In genomic region chr3:38117748-38118420, GRCh38 we compare ENCODE assay signal across 8 cellular contexts. TPM values are rescaled to one million over a fixed set of nuclear protein-coding genes. Genes with fewer than 3 reads are reported as not detected.
DNase-seq lines count a peak whose midpoint lies in the region; ATAC-seq and TF ChIP-seq lines count a peak whose summit lies in the region.

No MANE protein-coding gene starts in this region.

- H3K36me3 Mint-ChIP-seq in activated CD4-positive, alpha-beta memory T cell treated with anti-CD3 and anti-CD28 coated beads, Interleukin-2, amount 10 ng/mL, durations not matched to agents 7 days and 5 days (ENCODE audit: low read depth), result peaks cover 27% of the 10 kb centered on the region
- H3K36me3 Mint-ChIP-seq in endodermal cell (ENCODE audit: low read depth) (peaks cover 29% of the 10 kb centered on the region), naive B cell (peaks cover 2 to 7% of the 10 kb centered on the region in 2 donors)

- TF ChIP-seq CTCF in HFF-Myc (IDR thresholded peaks at IDR 0.05; ENCODE audit: low read depth, low read length, missing control alignments) (peak; percentile 74), endodermal cell (conservative IDR thresholded peaks at IDR 0.05) (peak; percentile 83)

- no peak overlapping the region for H3K9ac ChIP-seq in endodermal cell (ENCODE audit: extremely low read depth, low read length, poor library complexity, severe bottlenecking)

- H3K4me1 ChIP-seq in endodermal cell (ENCODE audit: control insufficient read depth, insufficient read depth, low read length), result no peaks in the 10 kb centered on the region

- no peak overlapping the region for H3K4me3 ChIP-seq in HFF-Myc (replicated peaks; ENCODE audit: low read depth, low read length)
- no peak overlapping the region for H3K4me3 ChIP-seq in endodermal cell (ENCODE audit: low read length)

- no peak overlapping the region for H3K4me3 Mint-ChIP-seq in activated CD4-positive, alpha-beta memory T cell treated with anti-CD3 and anti-CD28 coated beads, Interleukin-2, amount 10 ng/mL, durations not matched to agents 7 days and 5 days
- H3K4me3 Mint-ChIP-seq in endodermal cell (no peak overlapping the region), naive B cell (peak overlapping the region in 1 of 8 donors; percentile 44)

- POLR2A ChIA-PET in activated CD4-positive, alpha-beta memory T cell treated with anti-CD3 and anti-CD28 coated beads, Interleukin-2, amount 10 ng/mL, durations not matched to agents 7 days and 5 days (lab: Charles Lee), result interaction anchor here (0.6 to 2.2 kb wide), 3 partner anchors 19 to 54 kb away, joined by 3 to 9 read pairs (median 3); partner anchors contain the start of genes ACAA1 and OXSR1

- no peak overlapping the region for H3K27ac Mint-ChIP-seq in activated CD4-positive, alpha-beta memory T cell treated with anti-CD3 and anti-CD28 coated beads, Interleukin-2, amount 10 ng/mL, durations not matched to agents 7 days and 5 days
- H3K27ac Mint-ChIP-seq in endodermal cell, result no peak overlapping the region
- peak overlapping the region in 1 of 6 donors; percentile 67 for H3K27ac Mint-ChIP-seq in naive B cell

- no peaks in the 10 kb centered on the region for H3K27me3 Mint-ChIP-seq in activated CD4-positive, alpha-beta memory T cell treated with anti-CD3 and anti-CD28 coated beads, Interleukin-2, amount 10 ng/mL, durations not matched to agents 7 days and 5 days
- peaks cover 9% of the 10 kb centered on the region for H3K27me3 Mint-ChIP-seq in endodermal cell (ENCODE audit: insufficient read depth)
- no peaks in the 10 kb centered on the region for H3K27me3 Mint-ChIP-seq in naive B cell

- no peaks in the 10 kb centered on the region for H3K9me3 ChIP-seq in endodermal cell (ENCODE audit: control insufficient read depth, low read length)

- ATAC-seq in naive B cell (ENCODE audit: low read depth in 2 of 2), result peak; percentile 64 to 75

- 77 to 78% methylated on average over 5 to 11 of the region's 11 CpGs for WGBS in endodermal cell (ENCODE audit: insufficient coverage in 1 of 2, insufficient read length in 1 of 2), 2 experiments

- no peaks in the 10 kb centered on the region for H3K27me3 ChIP-seq in endodermal cell (ENCODE audit: control insufficient read depth, insufficient read depth, low read length, poor library complexity, severe bottlenecking)

- no peak overlapping the region for H3K27ac ChIP-seq in endodermal cell (ENCODE audit: low read depth, low read length)

- H3K36me3 ChIP-seq in endodermal cell (ENCODE audit: control insufficient read depth, insufficient read depth, low read length), result peaks cover 19% of the 10 kb centered on the region

- peaks cover 3% of the 10 kb centered on the region for H3K4me1 Mint-ChIP-seq in activated CD4-positive, alpha-beta memory T cell treated with anti-CD3 and anti-CD28 coated beads, Interleukin-2, amount 10 ng/mL, durations not matched to agents 7 days and 5 days
- H3K4me1 Mint-ChIP-seq in endodermal cell (no peaks in the 10 kb centered on the region), naive B cell (peaks cover 22 to 32% (median 24%) of the 10 kb centered on the region in 3 donors)

- CTCF ChIA-PET in activated CD4-positive, alpha-beta memory T cell treated with anti-CD3 and anti-CD28 coated beads, Interleukin-2, amount 10 ng/mL, durations not matched to agents 7 days and 5 days (lab: Charles Lee), result interaction anchor here (0.7 to 4.6 kb wide), 12 partner anchors 11 to 362 kb away, joined by 3 to 29 read pairs (median 4); partner anchors contain the start of genes OXSR1 and XYLB

- no peaks in the 10 kb centered on the region for H3K9me3 Mint-ChIP-seq in activated CD4-positive, alpha-beta memory T cell treated with anti-CD3 and anti-CD28 coated beads, Interleukin-2, amount 10 ng/mL, durations not matched to agents 7 days and 5 days
- H3K9me3 Mint-ChIP-seq in endodermal cell, result no peaks in the 10 kb centered on the region
- H3K9me3 Mint-ChIP-seq in naive B cell, result no peaks in the 10 kb centered on the region

- peak; percentile 12 for DNase-seq in NCI-H2227 (lab: John Stamatoyannopoulos, UW; ENCODE audit: unreplicated experiment)
- DNase-seq in NCI-H2227 treated with DMSO at 0.1 percent for 48 hours (lab: John Stamatoyannopoulos, UW), result no peak
- peak; percentile 30 for DNase-seq in HFF-Myc (ENCODE audit: extremely low read depth, low read depth)
- DNase-seq in NCI-H1105 treated with DMSO at 0.1 percent for 48 hours (lab: John Stamatoyannopoulos, UW), result peak; percentile 23
- peak; percentile 81 for DNase-seq in activated CD4-positive, alpha-beta memory T cell treated with anti-CD3 and anti-CD28 coated beads, Interleukin-2, amount 10 ng/mL, durations not matched to agents 7 days and 5 days
- DNase-seq in endodermal cell, result peak; percentile 89
- DNase-seq in naive B cell, result peak; percentile 56
- peak; percentile 64 for DNase-seq in stimulated activated naive CD4-positive, alpha-beta T cell treated with Interleukin-2 at 50 U/mL for 16 hours (lab: John Stamatoyannopoulos, UW)

RNA-seq across cellular contexts. Expression of gene ACAA1, which starts 19.0 kb away (rescaled TPM):
- 10 to 100 TPM; 76.8 to 77.5 TPM for total RNA-seq in activated CD4-positive, alpha-beta memory T cell treated with anti-CD3 and anti-CD28 coated beads, Interleukin-2, amount 10 ng/mL, durations not matched to agents 7 days and 5 days
- 10 to 100 TPM; 40.1 to 43.7 TPM for total RNA-seq in endodermal cell
- polyA plus RNA-seq in endodermal cell (2013, experiment 1 of 2), result 26.1 TPM
- 20.7 TPM for polyA plus RNA-seq in endodermal cell (2013, experiment 2 of 2)
- 10 to 100 TPM; 44.3 to 62.4 (median 52.0) TPM for polyA plus RNA-seq in naive B cell (ENCODE audit: low read depth in 6 of 6)

RNA-seq across cellular contexts. Expression of gene MYD88, which starts 20.6 kb away (rescaled TPM):
- 10 to 100 TPM; 87.9 to 91.3 TPM for total RNA-seq in activated CD4-positive, alpha-beta memory T cell treated with anti-CD3 and anti-CD28 coated beads, Interleukin-2, amount 10 ng/mL, durations not matched to agents 7 days and 5 days
- total RNA-seq in endodermal cell, result 10 to 100 TPM; 16.2 to 18.8 TPM
- 21.5 TPM for polyA plus RNA-seq in endodermal cell (2013, experiment 1 of 2)
- 22.1 TPM for polyA plus RNA-seq in endodermal cell (2013, experiment 2 of 2)
- 100 to 1,000 TPM in 3 of 6 donors, 10 to 100 TPM in 3; 82.4 to 136 (median 102) TPM for polyA plus RNA-seq in naive B cell (ENCODE audit: low read depth in 6 of 6)

RNA-seq across cellular contexts. Expression of gene OXSR1, which starts 47.5 kb away (rescaled TPM):
- total RNA-seq in activated CD4-positive, alpha-beta memory T cell treated with anti-CD3 and anti-CD28 coated beads, Interleukin-2, amount 10 ng/mL, durations not matched to agents 7 days and 5 days, result 10 to 100 TPM; 67.5 to 71.3 TPM
- total RNA-seq in endodermal cell, result 10 to 100 TPM; 41.9 to 55.5 TPM
- 51.1 TPM for polyA plus RNA-seq in endodermal cell (2013, experiment 1 of 2)
- 48.7 TPM for polyA plus RNA-seq in endodermal cell (2013, experiment 2 of 2)
- 10 to 100 TPM in 5 of 6 donors, 1 to 10 TPM in 1; 7.8 to 15.5 (median 13.8) TPM for polyA plus RNA-seq in naive B cell (ENCODE audit: low read depth in 6 of 6)

Comparison
In these comparisons a context has a peak if more than half of its experiments do, and no peak if none do; other contexts are left out.
1. RNA of gene MYD88, which starts 20.6 kb away (total RNA-seq): 87.9 to 91.3 TPM in activated CD4-positive, alpha-beta memory T cell treated with anti-CD3 and anti-CD28 coated beads, Interleukin-2, amount 10 ng/mL, durations not matched to agents 7 days and 5 days; 16.2 to 18.8 TPM in endodermal cell; every median in the first group is over 4 times any median in the second.